ENCODE assay signal across 6 cellular contexts in the genomic region with DNA sequence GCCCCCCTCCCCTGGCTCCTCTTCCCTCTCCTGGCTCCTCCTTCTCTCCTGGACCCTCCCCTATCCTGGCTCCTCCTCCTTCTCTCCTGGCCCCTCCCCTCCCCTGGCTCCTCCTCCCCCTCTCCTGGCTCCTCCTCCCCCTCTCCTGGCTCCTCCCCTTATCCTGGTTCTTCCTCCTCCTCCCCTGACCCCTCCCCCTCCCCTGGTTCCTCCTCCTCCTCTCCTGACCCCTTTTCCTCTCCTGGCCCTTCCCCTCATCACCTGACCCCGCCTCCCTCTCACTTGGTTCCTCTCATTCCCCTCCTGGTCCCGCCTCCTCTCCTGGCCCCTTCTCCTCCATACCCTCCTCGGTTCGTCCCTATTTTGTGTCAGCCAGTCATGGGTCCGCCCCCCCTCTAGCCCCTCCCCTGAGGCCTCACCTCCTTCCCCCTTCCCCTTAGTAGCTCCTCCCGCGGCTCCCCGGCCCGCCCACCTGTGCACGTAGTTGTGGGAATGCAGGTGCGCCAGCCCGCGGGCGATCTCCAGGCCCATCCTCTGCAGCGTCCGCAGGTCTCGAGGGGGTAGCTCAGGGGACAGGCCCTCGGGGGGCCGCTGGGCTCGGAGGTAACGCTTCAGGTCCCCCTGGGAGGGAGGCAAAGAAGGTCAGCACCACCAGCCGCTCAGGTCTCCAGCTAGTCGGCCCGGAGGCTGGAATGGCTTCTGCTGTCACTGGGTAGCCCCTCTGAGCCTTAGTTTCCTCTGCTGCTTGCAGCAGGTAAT. TPM values are rescaled to one million over a fixed set of nuclear protein-coding genes. Genes with fewer than 3 reads are reported as not detected.
DNase-seq lines count a peak whose midpoint lies in the region; ATAC-seq lines count a peak whose summit lies in the region.

No MANE protein-coding gene starts in this region.

- H2AK5ac ChIP-seq in mesenchymal stem cell (ENCODE audit: low read length, severe bottlenecking) = no peak overlapping the region

- H2AFZ ChIP-seq in mesenchymal stem cell (ENCODE audit: low read depth, low read length) = no peak overlapping the region

- no peak overlapping the region for H2BK15ac ChIP-seq in mesenchymal stem cell (ENCODE audit: low read depth, poor library complexity, severe bottlenecking)

- no peaks in the 10 kb centered on the region for H3K9me3 ChIP-seq in mesenchymal stem cell (ENCODE audit: control insufficient read depth, low read length)

- no peaks in the 10 kb centered on the region for H3K36me3 ChIP-seq in mesenchymal stem cell (ENCODE audit: control insufficient read depth in 1 of 2, insufficient read depth in 2 of 2, low read depth in 1 of 2, low read length in 2 of 2)

- H3K4me1 ChIP-seq in mesenchymal stem cell (ENCODE audit: control insufficient read depth, insufficient read depth, low read depth, low read length) = peaks cover 14% of the 10 kb centered on the region

- H2BK12ac ChIP-seq in mesenchymal stem cell (ENCODE audit: low read length in 2 of 2) = no peak overlapping the region

- no peak overlapping the region for H3K9ac ChIP-seq in mesenchymal stem cell (ENCODE audit: low read length)

- H3K23ac ChIP-seq in mesenchymal stem cell (ENCODE audit: low read length in 2 of 2) = no peak overlapping the region

- H3K4me3 ChIP-seq in mesenchymal stem cell (ENCODE audit: insufficient read depth in 1 of 2, low read depth in 1 of 2, low read length in 2 of 2) = no peak overlapping the region

- ATAC-seq in HG02870 (IDR thresholded peaks at IDR 0.05; ENCODE audit: unreplicated experiment) (no peak), GM21723 (IDR thresholded peaks at IDR 0.05; ENCODE audit: unreplicated experiment) (no peak)

- no peak overlapping the region for H2BK120ac ChIP-seq in mesenchymal stem cell (ENCODE audit: low read depth, low read length)

- H3K4me2 ChIP-seq in mesenchymal stem cell (ENCODE audit: low read length, poor library complexity, severe bottlenecking) = no peak overlapping the region

- no peak overlapping the region for H3K14ac ChIP-seq in mesenchymal stem cell (ENCODE audit: low read length in 2 of 2)

- H3K27me3 ChIP-seq in mesenchymal stem cell (ENCODE audit: control insufficient read depth in 1 of 2, insufficient read depth in 1 of 2, low read length in 2 of 2) = peaks cover 21 to 36% of the 10 kb centered on the region in 2 experiments

- WGBS in mesenchymal stem cell = 10% methylated on average over 24 of the region's 24 CpGs

- H2BK5ac ChIP-seq in mesenchymal stem cell (ENCODE audit: low read depth, low read length, poor library complexity, severe bottlenecking) = no peak overlapping the region

- H4K8ac ChIP-seq in mesenchymal stem cell (ENCODE audit: low read length) = peak overlapping the region; percentile 45

- H3K27ac ChIP-seq in mesenchymal stem cell (ENCODE audit: low read length, poor library complexity, severe bottlenecking) = no peak overlapping the region

- H3K4ac ChIP-seq in mesenchymal stem cell (ENCODE audit: low read depth in 1 of 2, low read length in 2 of 2) = no peak overlapping the region

- peak overlapping the region in 1 of 2 experiments; percentile 82 for H3K18ac ChIP-seq in mesenchymal stem cell (ENCODE audit: low read depth in 1 of 2, low read length in 2 of 2)

- no peak overlapping the region for H4K91ac ChIP-seq in mesenchymal stem cell (ENCODE audit: low read length)

- peak; percentile 12 for DNase-seq in H4 (ENCODE audit: low spot score)
- DNase-seq in NOMO-1 treated with dmso at 0.1 percent for 144 hours (lab: John Stamatoyannopoulos, UW; ENCODE audit: unreplicated experiment) = peak; percentile 94
- peak; percentile 70 for DNase-seq in activated naive CD4-positive, alpha-beta T cell treated with Interleukin-2 at 50 U/mL for 16 hours
- peak; percentile 68 for DNase-seq in mesenchymal stem cell

- no peaks in the 10 kb centered on the region for H3K79me1 ChIP-seq in mesenchymal stem cell (replicated peaks; ENCODE audit: low read length, poor library complexity, severe bottlenecking)

RNA-seq across cellular contexts. Expression of gene LMTK3, which starts 9.5 kb away (rescaled TPM):
- 0.43 TPM in 1 of 2 replicates, not detected in the other for total RNA-seq in H4 (2014; rRNA removed; shearing (Covaris generic))
- polyA plus RNA-seq in mesenchymal stem cell (2013, experiment 1 of 2) = 0.66 TPM
- 0.55 TPM for polyA plus RNA-seq in mesenchymal stem cell (2013, experiment 2 of 2)

RNA-seq across cellular contexts. Expression of gene CYTH2, which starts 33.0 kb away (rescaled TPM):
- total RNA-seq in H4 (2014; rRNA removed; shearing (Covaris generic)) = 44.1 and 47.8 TPM in 2 replicates
- polyA plus RNA-seq in mesenchymal stem cell (2013, experiment 1 of 2) = 47.7 TPM
- polyA plus RNA-seq in mesenchymal stem cell (2013, experiment 2 of 2) = 45.1 TPM

RNA-seq across cellular contexts. Expression of gene KCNJ14, which starts 46.8 kb away (rescaled TPM):
- 0.23 and 0.41 TPM in 2 replicates for total RNA-seq in H4 (2014; rRNA removed; shearing (Covaris generic))
- polyA plus RNA-seq in mesenchymal stem cell (2013, experiment 1 of 2) = 0.25 TPM
- 0.21 TPM for polyA plus RNA-seq in mesenchymal stem cell (2013, experiment 2 of 2)

RNA-seq across cellular contexts. Expression of gene SULT2B1, which starts 49.8 kb away (rescaled TPM):
- total RNA-seq in H4 (2014; rRNA removed; shearing (Covaris generic)) = 0.23 TPM in 1 of 2 replicates, not detected in the other
- 0.83 TPM for polyA plus RNA-seq in mesenchymal stem cell (2013, experiment 1 of 2)
- polyA plus RNA-seq in mesenchymal stem cell (2013, experiment 2 of 2) = 0.70 TPM

RNA-seq across cellular contexts. Expression of gene GRWD1, which starts 56.4 kb away (rescaled TPM):
- total RNA-seq in H4 (2014; rRNA removed; shearing (Covaris generic)) = 54.8 and 65.5 TPM in 2 replicates
- polyA plus RNA-seq in mesenchymal stem cell (2013, experiment 1 of 2) = 10.0 TPM
- polyA plus RNA-seq in mesenchymal stem cell (2013, experiment 2 of 2) = 9.0 TPM

Comparison
In these comparisons a context has a peak if more than half of its experiments do, and no peak if none do; other contexts are left out.
1. DNase-seq: peak in every context shown above with its lines; median percentile 94 in NOMO-1 treated with dmso at 0.1 percent for 144 hours; 70 in activated naive CD4-positive, alpha-beta T cell treated with Interleukin-2 at 50 U/mL for 16 hours; 68 in mesenchymal stem cell; 12 in H4.